21 cellular contexts compared by ENCODE assay signal in the genomic region with DNA sequence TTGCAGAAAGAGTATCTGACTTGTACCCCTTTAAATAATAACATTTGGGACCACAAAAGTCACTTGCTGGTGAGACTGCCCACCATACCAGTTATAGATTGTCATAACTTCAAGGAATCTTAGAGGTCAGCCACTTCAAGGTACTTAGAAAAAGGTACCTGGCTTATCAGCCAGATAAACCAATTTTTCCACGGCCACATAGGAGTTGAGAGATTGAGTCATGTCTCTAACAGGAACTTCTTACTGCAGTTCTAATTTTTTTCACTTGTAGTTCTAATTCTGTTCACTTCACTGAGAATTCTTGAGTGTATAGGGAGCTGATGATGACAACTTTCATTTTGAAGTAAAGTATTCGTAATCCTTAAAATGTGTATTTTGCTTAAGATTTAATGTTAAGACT.
DNase-seq lines count a peak whose midpoint lies in the region; ATAC-seq and TF ChIP-seq lines count a peak whose summit lies in the region.
"Had no signal": no experiment of that assay in that cellular context is flagged by ENCODE, and none has a peak within 500 bp of the region (broad histone marks: within the 10 kb centered on the region; RNA-seq: fewer than 3 reads in every experiment).

No MANE protein-coding gene starts in this region.

- no peaks in the 10 kb centered on the region for H4K20me1 ChIP-seq in Karpas-422 (ENCODE audit: insufficient read depth, low read depth, low read length)

- H3K36me3 ChIP-seq in Karpas-422 (ENCODE audit: insufficient read depth, low read length) = no peaks in the 10 kb centered on the region
- H3K36me3 ChIP-seq: BE2C had no signal

- H3K4me3 Mint-ChIP-seq in natural killer cell treated with Interleukin-12 subunit alpha and Interleukin-12 subunit beta and Interleukin-15 and Interleukin-18, amount 100 ng/mL, for 72 hours = peak overlapping the region; percentile 58
- H3K4me3 Mint-ChIP-seq in natural killer cell = no peak overlapping the region
- peak overlapping the region; percentile 52 for H3K4me3 Mint-ChIP-seq in activated naive CD8-positive, alpha-beta T cell treated with anti-CD3 and anti-CD28 coated beads, Interleukin-2, amount 50 U/mL, for 24 hours
- H3K4me3 Mint-ChIP-seq: CD4-positive, alpha-beta T cell; IgD-negative memory B cell had no signal

- no peak overlapping the region for H3K4me2 ChIP-seq in Karpas-422 (ENCODE audit: low read depth, low read length, poor library complexity, severe bottlenecking)

- intact Hi-C loops in natural killer cell (cut with micrococcal nuclease) = no loop called here

- peak overlapping the region; percentile 70 to 76 for H3K27ac Mint-ChIP-seq in natural killer cell treated with Interleukin-12 subunit alpha and Interleukin-12 subunit beta and Interleukin-15 and Interleukin-18, amount 100 ng/mL, for 72 hours
- H3K27ac Mint-ChIP-seq in natural killer cell = no peak overlapping the region
- peak overlapping the region; percentile 87 for H3K27ac Mint-ChIP-seq in activated naive CD8-positive, alpha-beta T cell treated with anti-CD3 and anti-CD28 coated beads, Interleukin-2, amount 50 U/mL, for 24 hours
- H3K27ac Mint-ChIP-seq: IgD-negative memory B cell had no signal

- H3K27me3 ChIP-seq in Karpas-422 (ENCODE audit: low read length) = 0 out of 2 replicates have a peak, but pooled peaks cover 3% of the 10 kb centered on the region
- H3K27me3 ChIP-seq: BE2C had no signal

- peak; percentile 36 to 39 for ATAC-seq in activated CD4-positive, CD25-positive, alpha-beta regulatory T cell treated with anti-CD3 and anti-CD28 coated beads, Interleukin-2, amount 50 U/mL, for 24 hours
- ATAC-seq in natural killer cell treated with Interleukin-12 subunit alpha and Interleukin-12 subunit beta and Interleukin-15 and Interleukin-18, amount 100 ng/mL, for 72 hours = no peak
- no peak for ATAC-seq in natural killer cell
- ATAC-seq in activated naive CD8-positive, alpha-beta T cell treated with anti-CD3 and anti-CD28 coated beads, Interleukin-2, amount 50 U/mL, for 24 hours = peak; percentile 80
- no peak for ATAC-seq in HG03159 (IDR thresholded peaks at IDR 0.05; ENCODE audit: unreplicated experiment)
- ATAC-seq: Panc1 had no signal

- no peaks in the 10 kb centered on the region for H3K4me1 ChIP-seq in Karpas-422 (ENCODE audit: low read length)

- TF ChIP-seq CTCF in natural killer cell (IDR thresholded peaks at IDR 0.05) = no peak

- H3K4me3 ChIP-seq in Karpas-422 (ENCODE audit: low read length) = no peak overlapping the region
- H3K4me3 ChIP-seq: GM23248 had no signal

- no peaks in the 10 kb centered on the region for H3K79me2 ChIP-seq in Karpas-422 (ENCODE audit: low read length)

- H3K4me1 Mint-ChIP-seq in natural killer cell treated with Interleukin-12 subunit alpha and Interleukin-12 subunit beta and Interleukin-15 and Interleukin-18, amount 100 ng/mL, for 72 hours (ENCODE audit: low read depth in 2 of 2) = peaks cover 17 to 35% of the 10 kb centered on the region in 2 donors
- peaks cover 27 to 28% of the 10 kb centered on the region in 2 donors for H3K4me1 Mint-ChIP-seq in natural killer cell
- peaks cover 62% of the 10 kb centered on the region for H3K4me1 Mint-ChIP-seq in activated naive CD8-positive, alpha-beta T cell treated with anti-CD3 and anti-CD28 coated beads, Interleukin-2, amount 50 U/mL, for 24 hours

- H3K27me3 Mint-ChIP-seq in natural killer cell treated with Interleukin-12 subunit alpha and Interleukin-12 subunit beta and Interleukin-15 and Interleukin-18, amount 100 ng/mL, for 72 hours = no peaks in the 10 kb centered on the region
- no peaks in the 10 kb centered on the region for H3K27me3 Mint-ChIP-seq in natural killer cell (ENCODE audit: low read depth in 2 of 2)
- H3K27me3 Mint-ChIP-seq in activated naive CD8-positive, alpha-beta T cell treated with anti-CD3 and anti-CD28 coated beads, Interleukin-2, amount 50 U/mL, for 24 hours = no peaks in the 10 kb centered on the region
- H3K27me3 Mint-ChIP-seq: CD4-positive, alpha-beta T cell had no signal

- H2AFZ ChIP-seq in Karpas-422 (ENCODE audit: low read length) = no peak overlapping the region
- H2AFZ ChIP-seq: GM23248 had no signal

- no peak overlapping the region for H3K27ac ChIP-seq in Karpas-422 (ENCODE audit: low read length)
- H3K27ac ChIP-seq: GM23248, HL-60 had no signal

- no peaks in the 10 kb centered on the region for H3K9me3 Mint-ChIP-seq in natural killer cell treated with Interleukin-12 subunit alpha and Interleukin-12 subunit beta and Interleukin-15 and Interleukin-18, amount 100 ng/mL, for 72 hours
- H3K9me3 Mint-ChIP-seq in natural killer cell = no peaks in the 10 kb centered on the region
- no peaks in the 10 kb centered on the region for H3K9me3 Mint-ChIP-seq in activated naive CD8-positive, alpha-beta T cell treated with anti-CD3 and anti-CD28 coated beads, Interleukin-2, amount 50 U/mL, for 24 hours
- H3K9me3 Mint-ChIP-seq: CD4-positive, alpha-beta T cell; IgD-negative memory B cell had no signal

- DNase-seq in activated CD4-positive, CD25-positive, alpha-beta regulatory T cell treated with anti-CD3 and anti-CD28 coated beads, Interleukin-2, amount 50 U/mL, for 72 hours = no peak
- DNase-seq in natural killer cell treated with Interleukin-12 subunit alpha and Interleukin-12 subunit beta and Interleukin-15 and Interleukin-18, amount 100 ng/mL, for 72 hours (ENCODE audit: low spot score) = no peak
- DNase-seq in natural killer cell (no peak), Karpas-422 (no peak), NCI-H1048 (lab: John Stamatoyannopoulos, UW) (no peak)
- no peak for DNase-seq in activated naive CD8-positive, alpha-beta T cell treated with anti-CD3 and anti-CD28 coated beads, Interleukin-2, amount 50 U/mL, for 24 hours
- DNase-seq: 8988T; BE2C; Calu3; CD4-positive, alpha-beta T cell; DMS53; GM23248; HCEC 1CT; NCI-H187; NCI-H226; NCI-H524 treated with DMSO at 0.1 percent for 48 hours had no signal

- no peak overlapping the region for H3K9ac ChIP-seq in Karpas-422 (ENCODE audit: low read length)
- H3K9ac ChIP-seq: GM23248 had no signal

- H3K9me2 ChIP-seq in Karpas-422 (replicated peaks; ENCODE audit: insufficient read depth, low read length) = no peaks in the 10 kb centered on the region

- H3K36me3 Mint-ChIP-seq in natural killer cell treated with Interleukin-12 subunit alpha and Interleukin-12 subunit beta and Interleukin-15 and Interleukin-18, amount 100 ng/mL, for 72 hours = no peaks in the 10 kb centered on the region
- no peaks in the 10 kb centered on the region for H3K36me3 Mint-ChIP-seq in natural killer cell
- peaks cover 3% of the 10 kb centered on the region for H3K36me3 Mint-ChIP-seq in activated naive CD8-positive, alpha-beta T cell treated with anti-CD3 and anti-CD28 coated beads, Interleukin-2, amount 50 U/mL, for 24 hours (ENCODE audit: low read depth)

- H3K9me3 ChIP-seq in Karpas-422 (ENCODE audit: low read length) = no peaks in the 10 kb centered on the region
- H3K9me3 ChIP-seq: BE2C had no signal

Comparison
In these comparisons a context has a peak if more than half of its experiments do, and no peak if none do; other contexts are left out.
1. H3K27ac Mint-ChIP-seq: peak in natural killer cell treated with Interleukin-12 subunit alpha and Interleukin-12 subunit beta and Interleukin-15 and Interleukin-18, amount 100 ng/mL, for 72 hours (2 of 2) and activated naive CD8-positive, alpha-beta T cell treated with anti-CD3 and anti-CD28 coated beads, Interleukin-2, amount 50 U/mL, for 24 hours (single experiment); none in natural killer cell (0 of 2).
2. ATAC-seq: peak in activated CD4-positive, CD25-positive, alpha-beta regulatory T cell treated with anti-CD3 and anti-CD28 coated beads, Interleukin-2, amount 50 U/mL, for 24 hours (2 of 2) and activated naive CD8-positive, alpha-beta T cell treated with anti-CD3 and anti-CD28 coated beads, Interleukin-2, amount 50 U/mL, for 24 hours (single experiment); none in natural killer cell treated with Interleukin-12 subunit alpha and Interleukin-12 subunit beta and Interleukin-15 and Interleukin-18, amount 100 ng/mL, for 72 hours (0 of 2), natural killer cell (0 of 3) and HG03159 (single experiment).